In genomic region chr2:99275882-99276281, GRCh38 we compare ENCODE assay signal across 2 cellular contexts.
TF ChIP-seq lines count a peak whose summit lies in the region.

No MANE protein-coding gene starts in this region.

TF ChIP-seq in HepG2, 621 proteins besides CTCF, POLR2A, EP300 and RAD21:
- TF ChIP-seq BCL6 (CRISPR knock-in tag; IDR thresholded peaks at IDR 0.05) = no peak
- TF ChIP-seq HDAC6 (IDR thresholded peaks at IDR 0.05; ENCODE audit: low read depth, low read length) = no peak
- TF ChIP-seq ZKSCAN1 (IDR thresholded peaks at IDR 0.05; ENCODE audit: low read length) = no peak
- TF ChIP-seq ZNF839 (CRISPR knock-in tag; IDR thresholded peaks at IDR 0.05; ENCODE audit: borderline replicate concordance) = no peak
- TF ChIP-seq RARG (CRISPR knock-in tag; IDR thresholded peaks at IDR 0.05; ENCODE audit: low read depth) = no peak
- no peak for TF ChIP-seq ZNF740 (CRISPR knock-in tag; IDR thresholded peaks at IDR 0.05)
- no peak for TF ChIP-seq ATF7-NPFF (CRISPR knock-in tag; IDR thresholded peaks at IDR 0.05; ENCODE audit: low read depth)
- no peak for TF ChIP-seq ELF1 (CRISPR knock-in tag; IDR thresholded peaks at IDR 0.05)
- TF ChIP-seq CBX2 (IDR thresholded peaks at IDR 0.05; ENCODE audit: low read depth, low read length) = no peak
- no peak for TF ChIP-seq CBX2 (CRISPR knock-in tag; IDR thresholded peaks at IDR 0.05; ENCODE audit: low read depth)

TF ChIP-seq in K562, 482 proteins besides CTCF, POLR2A, EP300 and RAD21:
- TF ChIP-seq ZNF316 (IDR thresholded peaks at IDR 0.05) = peak; percentile 59
- TF ChIP-seq DDX20 (tag; IDR thresholded peaks at IDR 0.05; ENCODE audit: low read depth) = no peak
- peak; percentile 76 for TF ChIP-seq MAFG (tag; conservative IDR thresholded peaks at IDR 0.05)
- TF ChIP-seq ZNF354B (CRISPR knock-in tag; IDR thresholded peaks at IDR 0.05) = no peak
- no peak for TF ChIP-seq ERF (CRISPR knock-in tag; IDR thresholded peaks at IDR 0.05)
- TF ChIP-seq C11orf30 (IDR thresholded peaks at IDR 0.05; ENCODE audit: low read depth) = peak; percentile 38; the same call in 1 of the 2 replicates
- TF ChIP-seq NFE2 (IDR thresholded peaks at IDR 0.05; ENCODE audit: low read depth) = peak; percentile 28; the same call in 1 of the 2 replicates
- peak; percentile 49 for TF ChIP-seq NFIC (IDR thresholded peaks at IDR 0.05)
